ENCODE assay signal across 19 cellular contexts in genomic region chr2:169348321-169349002, GRCh38. TPM values are rescaled to one million over a fixed set of nuclear protein-coding genes. Genes with fewer than 3 reads are reported as not detected.
DNase-seq lines count a peak whose midpoint lies in the region; ATAC-seq, FAIRE-seq and TF ChIP-seq lines count a peak whose summit lies in the region.
"Had no signal": no experiment of that assay in that cellular context is flagged by ENCODE, and none has a peak within 500 bp of the region (broad histone marks: within the 10 kb centered on the region; RNA-seq: fewer than 3 reads in every experiment).

No MANE protein-coding gene starts in this region.

- DNase-seq in DMS53 (lab: John Stamatoyannopoulos, UW) (peak; percentile 75), bronchial epithelial cell (ENCODE audit: low read depth) (no peak), hippocampal formation (lab: John Stamatoyannopoulos, UW) (peak; percentile 34 to 80), retina (peak; percentile 44), T-helper 9 cell (no peak), HK-2 (ENCODE audit: unreplicated experiment) (no peak), T-helper 1 cell (no peak)
- DNase-seq: ACHN; CD4-positive, alpha-beta memory T cell; DMS 273 treated with DMSO at 0.1 percent for 48 hours; MV-4-11; NCI-H1417 treated with DMSO at 0.1 percent for 48 hours; NCI-H2029; NCI-H526 treated with DMSO at 0.1 percent for 48 hours; PC-3 had no signal

- H3K36me3 ChIP-seq in bronchial epithelial cell (ENCODE audit: control insufficient read depth, insufficient read depth, low read length): no peaks in the 10 kb centered on the region
- H3K36me3 ChIP-seq: HAP-1, SJSA1 had no signal

- no peak for TF ChIP-seq CTCF in bronchial epithelial cell (IDR thresholded peaks at IDR 0.05; ENCODE audit: insufficient read depth, low read length, severe bottlenecking)

- H3K4me3 ChIP-seq in bronchial epithelial cell (ENCODE audit: low read depth, low read length): no peak overlapping the region
- H3K4me3 ChIP-seq: HAP-1, SJSA1 had no signal

- H3K27me3 ChIP-seq in bronchial epithelial cell (ENCODE audit: control insufficient read depth, insufficient read depth, low read length): peaks cover 5% of the 10 kb centered on the region

- peak; percentile 64 for FAIRE-seq in bronchial epithelial cell (lab: Jason Lieb, UNC)

- ATAC-seq in GM21529 (IDR thresholded peaks at IDR 0.05; ENCODE audit: unreplicated experiment): no peak
- ATAC-seq: PC-3 had no signal

RNA-seq across cellular contexts. Expression of gene LRP2, which starts 13.9 kb away (rescaled TPM):
- total RNA-seq in bronchial epithelial cell: not detected in 2 replicates
- total RNA-seq: B cell; CD4-positive, alpha-beta memory T cell; PC-3 had no signal

Comparison
In these comparisons a context has a peak if more than half of its experiments do, and no peak if none do; other contexts are left out.
1. DNase-seq: peak in DMS53 (single experiment), hippocampal formation (2 of 2) and retina (single experiment); none in bronchial epithelial cell (single experiment), T-helper 9 cell (single experiment), HK-2 (single experiment) and T-helper 1 cell (0 of 5).